Comparison of ENCODE assay signal across 6 cellular contexts in the genomic region with DNA sequence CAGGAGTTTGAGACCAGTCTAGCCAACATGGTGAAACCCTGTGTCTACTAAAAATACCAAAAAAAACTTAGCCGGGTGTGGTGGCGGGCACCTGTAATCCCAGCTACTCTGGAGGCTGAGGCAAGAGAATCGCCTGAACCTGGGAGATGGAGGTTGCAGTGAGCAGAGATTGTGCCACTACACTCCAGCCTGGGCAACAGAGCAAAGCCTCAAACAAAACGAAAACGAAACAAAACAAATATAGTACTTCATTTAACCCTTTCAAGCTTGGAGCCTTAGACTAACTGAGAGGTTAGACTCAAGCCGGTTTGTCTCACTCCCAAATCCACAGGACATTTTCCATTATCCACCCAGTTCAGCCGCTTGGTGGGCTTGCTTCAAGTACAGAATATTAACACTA. TPM values are rescaled to one million over a fixed set of nuclear protein-coding genes. Genes with fewer than 3 reads are reported as not detected.
"Had no signal": no experiment of that assay in that cellular context is flagged by ENCODE, and none has a peak within 500 bp of the region (broad histone marks: within the 10 kb centered on the region; RNA-seq: fewer than 3 reads in every experiment).

No MANE protein-coding gene starts in this region.

RNA-seq across cellular contexts. Expression of a gene that starts 7.6 kb away (rescaled TPM):
- total RNA-seq: body of pancreas, cardiac septum, chondrocyte, psoas muscle, right atrium auricular region, SJSA1 had no signal
